ENCODE assay signal across 19 cellular contexts in the genomic region with DNA sequence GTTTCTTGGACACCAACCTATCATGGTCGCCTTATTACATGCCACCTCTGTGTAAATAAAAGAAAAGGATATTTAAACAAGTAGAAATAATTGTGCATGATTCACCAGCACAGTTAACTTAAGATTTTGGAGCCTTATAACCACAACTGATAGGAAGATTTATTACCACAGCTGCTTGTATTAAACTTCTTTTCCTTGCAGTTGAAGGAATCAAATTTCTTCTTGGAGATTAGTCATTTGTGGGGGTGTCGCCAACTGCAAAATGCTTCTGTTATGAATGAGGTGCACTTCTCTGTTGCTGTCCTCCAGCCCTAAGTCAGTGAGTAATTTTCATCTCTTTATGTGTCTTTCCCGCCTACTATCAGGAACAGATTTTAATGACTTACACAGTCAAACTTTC.
DNase-seq lines count a peak whose midpoint lies in the region; ATAC-seq and TF ChIP-seq lines count a peak whose summit lies in the region.
"Had no signal": no experiment of that assay in that cellular context is flagged by ENCODE, and none has a peak within 500 bp of the region (broad histone marks: within the 10 kb centered on the region; RNA-seq: fewer than 3 reads in every experiment).

No MANE protein-coding gene starts in this region.

- no peak overlapping the region for H3K27ac Mint-ChIP-seq in HFFc6
- H3K27ac Mint-ChIP-seq: activated CD4-positive, alpha-beta memory T cell treated with anti-CD3 and anti-CD28 coated beads, Interleukin-2, amount 10 ng/mL, durations not matched to agents 7 days and 5 days; activated naive CD8-positive, alpha-beta T cell treated with anti-CD3 and anti-CD28 coated beads for 36 hours; CD4-positive, CD25-positive, alpha-beta regulatory T cell; endodermal cell; natural killer cell treated with Interleukin-12 subunit alpha and Interleukin-12 subunit beta and Interleukin-15 and Interleukin-18, amount 100 ng/mL, for 72 hours had no signal

- peaks cover 6% of the 10 kb centered on the region; the same call in 1 of the 2 replicates for H3K4me1 Mint-ChIP-seq in HFFc6 (ENCODE audit: low read depth)
- H3K4me1 Mint-ChIP-seq: activated CD4-positive, alpha-beta memory T cell treated with anti-CD3 and anti-CD28 coated beads, Interleukin-2, amount 10 ng/mL, durations not matched to agents 7 days and 5 days; activated naive CD8-positive, alpha-beta T cell treated with anti-CD3 and anti-CD28 coated beads for 36 hours; CD4-positive, CD25-positive, alpha-beta regulatory T cell; endodermal cell had no signal

- no peak overlapping the region for H3K4me3 Mint-ChIP-seq in HFFc6
- H3K4me3 Mint-ChIP-seq: activated CD4-positive, alpha-beta memory T cell treated with anti-CD3 and anti-CD28 coated beads, Interleukin-2, amount 10 ng/mL, durations not matched to agents 7 days and 5 days; activated naive CD8-positive, alpha-beta T cell treated with anti-CD3 and anti-CD28 coated beads for 36 hours; CD4-positive, CD25-positive, alpha-beta regulatory T cell; endodermal cell; natural killer cell treated with Interleukin-12 subunit alpha and Interleukin-12 subunit beta and Interleukin-15 and Interleukin-18, amount 100 ng/mL, for 72 hours had no signal

- intact Hi-C loops in cardiac septum (cut with DNase I) = no loop called here

- no peaks in the 10 kb centered on the region; the same call in 1 of the 2 replicates for H3K27me3 Mint-ChIP-seq in HFFc6 (ENCODE audit: insufficient read depth)
- H3K27me3 Mint-ChIP-seq: activated naive CD8-positive, alpha-beta T cell treated with anti-CD3 and anti-CD28 coated beads for 36 hours; CD4-positive, CD25-positive, alpha-beta regulatory T cell had no signal

- no peak overlapping the region for H3K4me3 ChIP-seq in fibroblast of villous mesenchyme (ENCODE audit: low read depth, low read length)
- H3K4me3 ChIP-seq: SK-N-MC, testis had no signal

- no peaks in the 10 kb centered on the region for H3K9me3 Mint-ChIP-seq in HFFc6
- H3K9me3 Mint-ChIP-seq: activated CD4-positive, alpha-beta memory T cell treated with anti-CD3 and anti-CD28 coated beads, Interleukin-2, amount 10 ng/mL, durations not matched to agents 7 days and 5 days; activated naive CD8-positive, alpha-beta T cell treated with anti-CD3 and anti-CD28 coated beads for 36 hours; endodermal cell; natural killer cell treated with Interleukin-12 subunit alpha and Interleukin-12 subunit beta and Interleukin-15 and Interleukin-18, amount 100 ng/mL, for 72 hours had no signal

- ATAC-seq in GM19467 (IDR thresholded peaks at IDR 0.05; ENCODE audit: unreplicated experiment) (no peak), HG03460 (IDR thresholded peaks at IDR 0.05; ENCODE audit: unreplicated experiment) (no peak), GM19351 (IDR thresholded peaks at IDR 0.05; ENCODE audit: unreplicated experiment) (no peak)
- ATAC-seq: natural killer cell treated with Interleukin-12 subunit alpha and Interleukin-12 subunit beta and Interleukin-15 and Interleukin-18, amount 100 ng/mL, for 72 hours; sciatic nerve had no signal

- DNase-seq in HFFc6 (peak; percentile 0), T1000 (lab: John Stamatoyannopoulos, UW) (peak; percentile 5), fibroblast of villous mesenchyme (ENCODE audit: low read depth) (peak; percentile 70), cardiac septum (ENCODE audit: low spot score) (no peak)
- DNase-seq: activated CD4-positive, alpha-beta memory T cell treated with anti-CD3 and anti-CD28 coated beads, Interleukin-2, amount 10 ng/mL, durations not matched to agents 7 days and 5 days; activated naive CD8-positive, alpha-beta T cell treated with anti-CD3 and anti-CD28 coated beads for 36 hours; activated T-cell treated with anti-CD3 and anti-CD28 coated beads, Interleukin-2, amount 50 U/mL, for 48 hours; CD4-positive, CD25-positive, alpha-beta regulatory T cell; endodermal cell; NCI-H1694; NCI-H446 treated with DMSO at 0.1 percent for 48 hours; stimulated activated CD4-positive, alpha-beta T cell treated with anti-CD3 and anti-CD28 coated beads, Interleukin-4, amount 100 ng/mL, for 24 hours; testis had no signal

- H3K36me3 Mint-ChIP-seq in HFFc6 (ENCODE audit: low read depth) = no peaks in the 10 kb centered on the region
- H3K36me3 Mint-ChIP-seq: activated naive CD8-positive, alpha-beta T cell treated with anti-CD3 and anti-CD28 coated beads for 36 hours; CD4-positive, CD25-positive, alpha-beta regulatory T cell; natural killer cell treated with Interleukin-12 subunit alpha and Interleukin-12 subunit beta and Interleukin-15 and Interleukin-18, amount 100 ng/mL, for 72 hours had no signal

- TF ChIP-seq CTCF in HFFc6 (IDR thresholded peaks at IDR 0.05) (no peak), fibroblast of villous mesenchyme (IDR thresholded peaks at IDR 0.05; ENCODE audit: insufficient read depth, low read depth, low read length) (no peak)
